ENCODE assay signal across 14 cellular contexts in the genomic region with DNA sequence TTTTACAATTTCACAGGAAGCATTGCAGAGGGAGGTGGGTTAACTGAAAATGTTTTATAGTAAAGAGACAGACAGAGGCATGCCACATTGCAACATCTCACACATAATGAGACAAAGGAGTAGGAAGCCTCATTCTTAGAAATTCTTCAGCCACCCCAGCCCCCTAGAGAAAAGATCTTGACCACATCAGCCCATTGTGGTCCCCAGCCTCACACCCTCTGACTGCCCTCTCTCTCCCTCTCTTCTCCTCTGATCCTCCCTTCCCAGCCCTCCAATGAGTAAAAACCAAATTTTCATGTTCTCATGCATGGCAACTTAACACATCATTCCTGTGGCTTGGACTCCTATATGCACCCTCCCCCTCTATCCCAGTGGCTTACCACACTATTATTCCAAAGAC.
DNase-seq lines count a peak whose midpoint lies in the region; TF ChIP-seq lines count a peak whose summit lies in the region.
"Had no signal": no experiment of that assay in that cellular context is flagged by ENCODE, and none has a peak within 500 bp of the region (broad histone marks: within the 10 kb centered on the region; RNA-seq: fewer than 3 reads in every experiment).

No MANE protein-coding gene starts in this region.

- POLR2A ChIA-PET in MCF 10A (lab: Yijun Ruan, JAX) = interaction anchor here (1.3 kb wide), 1 partner anchor 16 kb away, joined by 3 read pairs; no protein-coding TSS in a partner anchor

- no peaks in the 10 kb centered on the region for H3K9me3 ChIP-seq in mammary epithelial cell (replicated peaks; ENCODE audit: insufficient read depth, low read length)
- H3K9me3 ChIP-seq in fibroblast of lung (ENCODE audit: control insufficient read depth, insufficient read depth, low read depth, low read length) = no peaks in the 10 kb centered on the region

- H2AFZ ChIP-seq in mammary epithelial cell (ENCODE audit: low read depth, low read length) (no peak overlapping the region), fibroblast of lung (ENCODE audit: low read length) (no peak overlapping the region)

- H3K79me2 ChIP-seq in mammary epithelial cell (ENCODE audit: insufficient read depth, low read length) (no peaks in the 10 kb centered on the region), fibroblast of lung (ENCODE audit: control insufficient read depth, insufficient read depth, low read length) (no peaks in the 10 kb centered on the region)

- H3K4me3 ChIP-seq in mammary epithelial cell (replicated peaks in 1 of 3; ENCODE audit: insufficient read depth in 1 of 3, low read depth in 2 of 3, low read length in 3 of 3) = no peak overlapping the region
- H3K4me3 ChIP-seq in fibroblast of lung (replicated peaks in 1 of 4; ENCODE audit: control extremely low read depth in 1 of 4, insufficient read depth in 1 of 4, low read depth in 3 of 4, low read length in 4 of 4) = no peak overlapping the region

- H3K36me3 Mint-ChIP-seq in MCF 10A (ENCODE audit: insufficient read depth, unreplicated experiment) = no peaks in the 10 kb centered on the region

- no peak overlapping the region for H3K4me3 Mint-ChIP-seq in MCF 10A (ENCODE audit: unreplicated experiment)
- H3K4me3 Mint-ChIP-seq: activated T-helper 17 cell treated with anti-CD3 and anti-CD28 coated beads, Interleukin-2, amount 50 U/mL, for 72 hours; memory B cell; T-helper 1 cell treated with Interleukin-12 subunit alpha and Interleukin-12 subunit beta and Interleukin-4 antibody, amounts not matched to agents 30 μg/mL and 1 μg/mL, for 36 hours had no signal

- H3K4me1 ChIP-seq in mammary epithelial cell (ENCODE audit: insufficient read depth, low read length) = peaks cover 10% of the 10 kb centered on the region
- no peaks in the 10 kb centered on the region for H3K4me1 ChIP-seq in fibroblast of lung (ENCODE audit: control insufficient read depth, extremely low read depth, insufficient read depth, low read length)

- H3K4me1 Mint-ChIP-seq in MCF 10A (ENCODE audit: insufficient read depth, unreplicated experiment) = no peaks in the 10 kb centered on the region

- CTCF ChIA-PET in mammary epithelial cell (lab: Charles Lee; ENCODE audit: low non-redundant PET) = no interaction called here
- CTCF ChIA-PET in MCF 10A (lab: Yijun Ruan, JAX) = no interaction called here

- in situ Hi-C loops in mammary epithelial cell (cut with MboI; ENCODE audit: low sequenced_read_pairs in 2 of 2) = no loop called here

- peaks cover 13% of the 10 kb centered on the region for H3K9me3 Mint-ChIP-seq in MCF 10A (ENCODE audit: unreplicated experiment)

- dilution Hi-C loops in mammary epithelial cell (cut with HindIII; ENCODE audit: low sequenced_read_pairs) = no loop called here

- H3K27ac Mint-ChIP-seq in MCF 10A (ENCODE audit: low read depth, unreplicated experiment) = no peak overlapping the region
- H3K27ac Mint-ChIP-seq: activated T-helper 17 cell treated with anti-CD3 and anti-CD28 coated beads, Interleukin-2, amount 50 U/mL, for 72 hours; memory B cell; T-helper 1 cell treated with Interleukin-12 subunit alpha and Interleukin-12 subunit beta and Interleukin-4 antibody, amounts not matched to agents 30 μg/mL and 1 μg/mL, for 36 hours had no signal

- H3K27ac ChIP-seq in mammary epithelial cell (ENCODE audit: insufficient read depth, low read depth, low read length) = no peak overlapping the region
- no peak overlapping the region for H3K27ac ChIP-seq in fibroblast of lung (ENCODE audit: insufficient read depth, low read length)

- DNase-seq in mammary epithelial cell (peak; percentile 51), MCF 10A (ENCODE audit: unreplicated experiment) (no peak), NOMO-1 treated with dmso at 0.1 percent for 144 hours (lab: John Stamatoyannopoulos, UW; ENCODE audit: unreplicated experiment) (peak; percentile 22), fibroblast of lung (ENCODE audit: low read depth in 2 of 2) (peak; percentile 55 to 97), stromal cell of bone marrow (ENCODE audit: low read depth) (peak; percentile 86), NCI-H2029 (lab: John Stamatoyannopoulos, UW) (no peak), NCI-H774 (lab: John Stamatoyannopoulos, UW) (no peak), NCI-H526 treated with DMSO at 0.1 percent for 48 hours (lab: John Stamatoyannopoulos, UW) (no peak)
- DNase-seq: activated CD4-positive, alpha-beta T cell treated with anti-CD3 and anti-CD28 coated beads for 48 hours; NCI-H1105 treated with DMSO at 0.1 percent for 48 hours; posterior cingulate gyrus had no signal

- H3K27me3 Mint-ChIP-seq in MCF 10A (ENCODE audit: insufficient read depth, unreplicated experiment) = no peaks in the 10 kb centered on the region

- H3K9ac ChIP-seq in mammary epithelial cell (ENCODE audit: insufficient read depth, low read length) = no peak overlapping the region
- no peak overlapping the region for H3K9ac ChIP-seq in fibroblast of lung (ENCODE audit: insufficient read depth, low read length)

- intact Hi-C loops in mammary epithelial cell (cut with micrococcal nuclease) (no loop called here), MCF 10A (cut with micrococcal nuclease) (no loop called here)

- no peaks in the 10 kb centered on the region for H3K36me3 ChIP-seq in mammary epithelial cell (ENCODE audit: insufficient read depth, low read length)
- H3K36me3 ChIP-seq in fibroblast of lung (ENCODE audit: control insufficient read depth, insufficient read depth, low read length) = no peaks in the 10 kb centered on the region

- no peak overlapping the region for H3K4me2 ChIP-seq in mammary epithelial cell (ENCODE audit: insufficient read depth, low read depth, low read length)
- H3K4me2 ChIP-seq in fibroblast of lung (ENCODE audit: extremely low read depth, insufficient read depth, low read length) = no peak overlapping the region

- H4K20me1 ChIP-seq in mammary epithelial cell (ENCODE audit: insufficient read depth, low read length) (no peaks in the 10 kb centered on the region), fibroblast of lung (ENCODE audit: control insufficient read depth, extremely low read depth, insufficient read depth, low read length) (no peaks in the 10 kb centered on the region)

- BruUV-seq in mammary epithelial cell (replicated peaks; lab: Mats Ljungman, UMichigan) (no TSS peak), MCF 10A (replicated peaks; lab: Mats Ljungman, UMichigan) (no TSS peak)

- H3K27me3 ChIP-seq in mammary epithelial cell (ENCODE audit: insufficient read depth, low read length) (peaks cover 3% of the 10 kb centered on the region), fibroblast of lung (ENCODE audit: control insufficient read depth, insufficient read depth, low read length) (no peaks in the 10 kb centered on the region)

- TF ChIP-seq CTCF in mammary epithelial cell (conservative IDR thresholded peaks at IDR 0.05 in 1 of 2, IDR thresholded peaks at IDR 0.05 in 1 of 2; ENCODE audit: extremely low read depth in 1 of 2, insufficient read depth in 1 of 2, low read depth in 1 of 2, low read length in 2 of 2) (no peak), MCF 10A (IDR thresholded peaks at IDR 0.05; ENCODE audit: unreplicated experiment) (no peak), fibroblast of lung (conservative IDR thresholded peaks at IDR 0.05 in 1 of 2, IDR thresholded peaks at IDR 0.05 in 1 of 2; ENCODE audit: low read depth in 1 of 2, low read length in 2 of 2) (no peak)

Comparison
In these comparisons a context has a peak if more than half of its experiments do, and no peak if none do; other contexts are left out.
1. DNase-seq: peak in mammary epithelial cell (single experiment), NOMO-1 treated with dmso at 0.1 percent for 144 hours (single experiment), fibroblast of lung (2 of 2) and stromal cell of bone marrow (single experiment); none in MCF 10A (single experiment), NCI-H2029 (single experiment), NCI-H774 (single experiment) and NCI-H526 treated with DMSO at 0.1 percent for 48 hours (single experiment).